Comparison of ENCODE assay signal across 8 cellular contexts in genomic region chr1:115052454-115053083, GRCh38. TPM values are rescaled to one million over a fixed set of nuclear protein-coding genes. Genes with fewer than 3 reads are reported as not detected.
A peak's percentile ranks its signal among the peaks of the same experiment; 100 is the strongest.
DNase-seq lines count a peak whose midpoint lies in the region; ATAC-seq and TF ChIP-seq lines count a peak whose summit lies in the region.

No MANE protein-coding gene starts in this region.

- H2AFZ ChIP-seq in fibroblast of lung (ENCODE audit: low read length), result no peak overlapping the region
- H2AFZ ChIP-seq in neural cell (ENCODE audit: low read depth, low read length), result no peak overlapping the region

- TF ChIP-seq CTCF in fibroblast of lung (conservative IDR thresholded peaks at IDR 0.05 in 1 of 2, IDR thresholded peaks at IDR 0.05 in 1 of 2; ENCODE audit: low read depth in 1 of 2, low read length in 2 of 2) (peak; percentile 75 to 92), neural cell (IDR thresholded peaks at IDR 0.05; ENCODE audit: poor library complexity, severe bottlenecking) (peak; percentile 71), uterus (IDR thresholded peaks at IDR 0.05) (peak; percentile 52 to 74 (median 59))

- H3K27ac ChIP-seq in fibroblast of lung (ENCODE audit: insufficient read depth, low read length), result no peak overlapping the region
- H3K27ac ChIP-seq in neural cell (ENCODE audit: low read length), result no peak overlapping the region
- H3K27ac ChIP-seq in uterus, result no peak overlapping the region

- H3K4me3 ChIP-seq in fibroblast of lung (replicated peaks in 1 of 4; ENCODE audit: control extremely low read depth in 1 of 4, insufficient read depth in 1 of 4, low read depth in 3 of 4, low read length in 4 of 4), result no peak overlapping the region
- no peak overlapping the region for H3K4me3 ChIP-seq in neural cell (ENCODE audit: low read length)
- no peak overlapping the region for H3K4me3 ChIP-seq in uterus

- no peaks in the 10 kb centered on the region for H3K4me1 ChIP-seq in fibroblast of lung (ENCODE audit: control insufficient read depth, extremely low read depth, insufficient read depth, low read length)
- no peaks in the 10 kb centered on the region for H3K4me1 ChIP-seq in uterus

- H3K9ac ChIP-seq in fibroblast of lung (ENCODE audit: insufficient read depth, low read length) (no peak overlapping the region), neural cell (ENCODE audit: low read length) (no peak overlapping the region)

- H3K4me2 ChIP-seq in fibroblast of lung (ENCODE audit: extremely low read depth, insufficient read depth, low read length), result no peak overlapping the region
- H3K4me2 ChIP-seq in neural cell (ENCODE audit: low read length), result no peak overlapping the region

- H3K27me3 ChIP-seq in fibroblast of lung (ENCODE audit: control insufficient read depth, insufficient read depth, low read length), result no peaks in the 10 kb centered on the region
- no peaks in the 10 kb centered on the region for H3K27me3 ChIP-seq in neural cell (ENCODE audit: insufficient read depth, low read depth, low read length)
- H3K27me3 ChIP-seq in uterus, result no peaks in the 10 kb centered on the region

- peak; percentile 96 for ATAC-seq in GM19372 (IDR thresholded peaks at IDR 0.05; ENCODE audit: low read depth, unreplicated experiment)
- ATAC-seq in HG03571 (IDR thresholded peaks at IDR 0.05; ENCODE audit: unreplicated experiment), result peak; percentile 87

- DNase-seq in COLO668 (lab: John Stamatoyannopoulos, UW; ENCODE audit: unreplicated experiment) (peak; percentile 63), NOMO-1 treated with dmso at 0.1 percent for 144 hours (lab: John Stamatoyannopoulos, UW; ENCODE audit: unreplicated experiment) (peak; percentile 50), activated T-cell treated with anti-CD3 and anti-CD28 coated beads for 1 hour (ENCODE audit: low read depth) (peak; percentile 34), fibroblast of lung (ENCODE audit: low read depth in 2 of 2) (peak; percentile 36 to 49), uterus (peak in 1 of 2 donors; percentile 43)

- no peaks in the 10 kb centered on the region for H3K79me2 ChIP-seq in fibroblast of lung (ENCODE audit: control insufficient read depth, insufficient read depth, low read length)
- H3K79me2 ChIP-seq in neural cell (replicated peaks; ENCODE audit: insufficient read depth, low read length), result no peaks in the 10 kb centered on the region

- H3K9me2 ChIP-seq in neural cell (ENCODE audit: insufficient read depth, low read length), result no peaks in the 10 kb centered on the region

- no peak for TF ChIP-seq POLR2A in uterus (IDR thresholded peaks at IDR 0.05)

- no peaks in the 10 kb centered on the region for H3K36me3 ChIP-seq in fibroblast of lung (ENCODE audit: control insufficient read depth, insufficient read depth, low read length)
- H3K36me3 ChIP-seq in neural cell (ENCODE audit: insufficient read depth, low read length), result peaks cover 3% of the 10 kb centered on the region
- H3K36me3 ChIP-seq in uterus, result no peaks in the 10 kb centered on the region

- H3F3A ChIP-seq in neural cell (ENCODE audit: insufficient read depth, low read length, poor library complexity, severe bottlenecking), result no peaks in the 10 kb centered on the region

- peak; percentile 59 for TF ChIP-seq RAD21 in neural cell (conservative IDR thresholded peaks at IDR 0.05)

- H4K20me1 ChIP-seq in fibroblast of lung (ENCODE audit: control insufficient read depth, extremely low read depth, insufficient read depth, low read length) (no peaks in the 10 kb centered on the region), neural cell (ENCODE audit: insufficient read depth) (no peaks in the 10 kb centered on the region)

- intact Hi-C loops in uterus (cut with DNase I; ENCODE audit: low total_unique reads), result no loop called here

- H3K9me3 ChIP-seq in fibroblast of lung (ENCODE audit: control insufficient read depth, insufficient read depth, low read depth, low read length) (no peaks in the 10 kb centered on the region), neural cell (ENCODE audit: low read length) (no peaks in the 10 kb centered on the region), uterus (no peaks in the 10 kb centered on the region)

- TF ChIP-seq EP300 in neural cell (conservative IDR thresholded peaks at IDR 0.05; ENCODE audit: poor library complexity, severe bottlenecking), result no peak

TF ChIP-seq in neural cell, 6 proteins besides CTCF, POLR2A, EP300 and RAD21:
- TF ChIP-seq POLR2AphosphoS5 (IDR thresholded peaks at IDR 0.05) (no peak), SMC3 (conservative IDR thresholded peaks at IDR 0.05; ENCODE audit: poor library complexity) (peak; percentile 68)
- TF ChIP-seq, protein P1, sequence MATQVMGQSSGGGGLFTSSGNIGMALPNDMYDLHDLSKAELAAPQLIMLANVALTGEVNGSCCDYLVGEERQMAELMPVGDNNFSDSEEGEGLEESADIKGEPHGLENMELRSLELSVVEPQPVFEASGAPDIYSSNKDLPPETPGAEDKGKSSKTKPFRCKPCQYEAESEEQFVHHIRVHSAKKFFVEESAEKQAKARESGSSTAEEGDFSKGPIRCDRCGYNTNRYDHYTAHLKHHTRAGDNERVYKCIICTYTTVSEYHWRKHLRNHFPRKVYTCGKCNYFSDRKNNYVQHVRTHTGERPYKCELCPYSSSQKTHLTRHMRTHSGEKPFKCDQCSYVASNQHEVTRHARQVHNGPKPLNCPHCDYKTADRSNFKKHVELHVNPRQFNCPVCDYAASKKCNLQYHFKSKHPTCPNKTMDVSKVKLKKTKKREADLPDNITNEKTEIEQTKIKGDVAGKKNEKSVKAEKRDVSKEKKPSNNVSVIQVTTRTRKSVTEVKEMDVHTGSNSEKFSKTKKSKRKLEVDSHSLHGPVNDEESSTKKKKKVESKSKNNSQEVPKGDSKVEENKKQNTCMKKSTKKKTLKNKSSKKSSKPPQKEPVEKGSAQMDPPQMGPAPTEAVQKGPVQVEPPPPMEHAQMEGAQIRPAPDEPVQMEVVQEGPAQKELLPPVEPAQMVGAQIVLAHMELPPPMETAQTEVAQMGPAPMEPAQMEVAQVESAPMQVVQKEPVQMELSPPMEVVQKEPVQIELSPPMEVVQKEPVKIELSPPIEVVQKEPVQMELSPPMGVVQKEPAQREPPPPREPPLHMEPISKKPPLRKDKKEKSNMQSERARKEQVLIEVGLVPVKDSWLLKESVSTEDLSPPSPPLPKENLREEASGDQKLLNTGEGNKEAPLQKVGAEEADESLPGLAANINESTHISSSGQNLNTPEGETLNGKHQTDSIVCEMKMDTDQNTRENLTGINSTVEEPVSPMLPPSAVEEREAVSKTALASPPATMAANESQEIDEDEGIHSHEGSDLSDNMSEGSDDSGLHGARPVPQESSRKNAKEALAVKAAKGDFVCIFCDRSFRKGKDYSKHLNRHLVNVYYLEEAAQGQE (IDR thresholded peaks at IDR 0.05; ENCODE audit: borderline replicate concordance), result no peak

RNA-seq across cellular contexts. Expression of gene TSHB, which starts 22.9 kb away (rescaled TPM):
- total RNA-seq in fibroblast of lung, result not detected in 2 replicates
- not detected in 2 replicates for polyA plus RNA-seq in fibroblast of lung
- not detected in 2 replicates for polyA plus RNA-seq in fibroblast of lung (2012)
- polyA minus RNA-seq in fibroblast of lung (ENCODE audit: low replicate concordance), result not detected in 2 replicates
- not detected in 2 replicates for polyA plus RNA-seq in neural cell
- polyA minus RNA-seq in neural cell, result not detected in 2 replicates
- not detected for total RNA-seq in uterus

RNA-seq across cellular contexts. Expression of gene TSPAN2, which starts 36.7 kb away (rescaled TPM):
- total RNA-seq in fibroblast of lung (0.66 and 2.1 TPM in 2 replicates), uterus (10 to 100 TPM; 40.5 to 87.6 (median 56.8) TPM)
- polyA plus RNA-seq in fibroblast of lung (0.08 and 0.20 TPM in 2 replicates), neural cell (28.9 and 34.4 TPM in 2 replicates)
- 0.15 and 0.51 TPM in 2 replicates for polyA plus RNA-seq in fibroblast of lung (2012)
- polyA minus RNA-seq in fibroblast of lung (ENCODE audit: low replicate concordance) (not detected in 2 replicates), neural cell (32.6 and 40.3 TPM in 2 replicates)

Comparison
In these comparisons a context has a peak if more than half of its experiments do, and no peak if none do; other contexts are left out.
1. RNA of gene TSPAN2, which starts 36.7 kb away (total RNA-seq): 40.5 to 87.6 TPM in uterus; 0.66 to 2.1 TPM in fibroblast of lung; every median in the first group is over 10 times any median in the second.
2. Peak in every context shown above with its lines, with median percentiles within 50 percentile points of each other: CTCF ChIP-seq.